16 cellular contexts compared by ENCODE assay signal in the genomic region with DNA sequence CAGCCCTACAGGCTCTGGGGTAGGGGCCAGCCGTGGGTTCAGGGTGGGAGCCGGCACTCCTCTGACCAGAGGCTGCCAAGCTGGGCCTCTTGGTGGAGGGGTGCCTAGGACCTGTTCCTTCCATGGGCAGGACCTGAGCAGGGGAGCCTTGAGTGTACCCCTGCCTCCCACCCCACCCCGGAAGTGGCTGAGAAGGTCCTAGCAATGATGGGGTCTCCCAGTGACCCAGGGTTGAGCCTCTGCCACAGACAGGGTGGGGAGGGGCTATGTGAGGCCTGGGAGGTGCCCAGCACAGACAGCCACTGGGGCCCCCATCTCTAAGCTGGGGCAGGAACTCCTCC. TPM values are rescaled to one million over a fixed set of nuclear protein-coding genes. Genes with fewer than 3 reads are reported as not detected.
DNase-seq lines count a peak whose midpoint lies in the region; ATAC-seq, FAIRE-seq and TF ChIP-seq lines count a peak whose summit lies in the region.
"Had no signal": no experiment of that assay in that cellular context is flagged by ENCODE, and none has a peak within 500 bp of the region (broad histone marks: within the 10 kb centered on the region; RNA-seq: fewer than 3 reads in every experiment).

No MANE protein-coding gene starts in this region.

- dilution Hi-C loops in mammary epithelial cell (cut with HindIII; ENCODE audit: low sequenced_read_pairs) = no loop called here

- BruUV-seq in mammary epithelial cell (replicated peaks; lab: Mats Ljungman, UMichigan) = no TSS peak

- H2AFZ ChIP-seq in mammary epithelial cell (ENCODE audit: low read depth, low read length) = no peak overlapping the region

- no peak overlapping the region for H3K9ac ChIP-seq in mammary epithelial cell (ENCODE audit: insufficient read depth, low read length)

- ATAC-seq in gastroesophageal sphincter (no peak), upper lobe of left lung (ENCODE audit: low FRiP score in 2 of 2) (peak in 1 of 2 donors; percentile 2)
- ATAC-seq: HCT116 had no signal

- H3K4me1 ChIP-seq in breast epithelium = peaks cover 36 to 60% of the 10 kb centered on the region in 2 donors
- peaks cover 50% of the 10 kb centered on the region for H3K4me1 ChIP-seq in mammary epithelial cell (ENCODE audit: insufficient read depth, low read length)
- H3K4me1 ChIP-seq in gastroesophageal sphincter = peaks cover 16 to 100% (median 87%) of the 10 kb centered on the region in 3 donors
- H3K4me1 ChIP-seq in prostate gland (replicated peaks) = peaks cover 28% of the 10 kb centered on the region
- H3K4me1 ChIP-seq in upper lobe of left lung = peaks cover 90 to 99% (median 96%) of the 10 kb centered on the region in 4 donors

- H4K20me1 ChIP-seq in mammary epithelial cell (ENCODE audit: insufficient read depth, low read length) = no peaks in the 10 kb centered on the region

- no peaks in the 10 kb centered on the region for H3K79me2 ChIP-seq in mammary epithelial cell (ENCODE audit: insufficient read depth, low read length)

- WGBS in mammary epithelial cell (ENCODE audit: low coverage, missing lambda C conversion rate) = 86% methylated on average over 1 of the region's 3 CpGs
- WGBS in gastroesophageal sphincter (ENCODE audit: low coverage in 1 of 2), 2 donors = no CpG with 5 or more reads among the region's 3 CpGs
- WGBS in prostate gland = 54% methylated on average over 3 of the region's 3 CpGs
- WGBS in upper lobe of left lung, 2 donors = 70% methylated on average over 3 of the region's 3 CpGs; no CpG with 5 or more reads in 1 of the 2 donors

- no peak for FAIRE-seq in frontal cortex (lab: Jason Lieb, UNC)

- in situ Hi-C loops in mammary epithelial cell (cut with MboI; ENCODE audit: low sequenced_read_pairs in 2 of 2) = no loop called here

- DNase-seq in breast epithelium (ENCODE audit: low spot score in 2 of 2) (no peak), mammary epithelial cell (no peak), prostate gland (ENCODE audit: low spot score) (no peak), upper lobe of left lung (no peak), AG08395 (ENCODE audit: low spot score) (no peak), frontal cortex (ENCODE audit: low spot score in 2 of 2) (no peak), ecto neural progenitor cell (ENCODE audit: low spot score) (no peak)
- DNase-seq: 8988T; activated CD4-positive, alpha-beta T cell treated with anti-CD3 and anti-CD28 coated beads, Interleukin-2, amount 50 U/mL, for 4 hours; COR-L47; NCI-H345; OCI-M1 had no signal

- H3K4me2 ChIP-seq in mammary epithelial cell (ENCODE audit: insufficient read depth, low read depth, low read length) = no peak overlapping the region

- no peak for TF ChIP-seq POLR2A in breast epithelium (IDR thresholded peaks at IDR 0.05)
- TF ChIP-seq POLR2A in gastroesophageal sphincter (IDR thresholded peaks at IDR 0.05) = no peak
- TF ChIP-seq POLR2A in prostate gland (IDR thresholded peaks at IDR 0.05) = no peak
- no peak for TF ChIP-seq POLR2A in upper lobe of left lung (IDR thresholded peaks at IDR 0.05)

- H3K27me3 ChIP-seq in breast epithelium = no peaks in the 10 kb centered on the region
- H3K27me3 ChIP-seq in mammary epithelial cell (ENCODE audit: insufficient read depth, low read length) = no peaks in the 10 kb centered on the region
- H3K27me3 ChIP-seq in gastroesophageal sphincter = no peaks in the 10 kb centered on the region
- H3K27me3 ChIP-seq in prostate gland (replicated peaks; ENCODE audit: insufficient read depth) = no peaks in the 10 kb centered on the region
- H3K27me3 ChIP-seq in upper lobe of left lung = no peaks in the 10 kb centered on the region
- H3K27me3 ChIP-seq: body of pancreas had no signal

- H3K36me3 ChIP-seq in breast epithelium (no peaks in the 10 kb centered on the region), mammary epithelial cell (ENCODE audit: insufficient read depth, low read length) (no peaks in the 10 kb centered on the region), gastroesophageal sphincter (no peaks in the 10 kb centered on the region), prostate gland (no peaks in the 10 kb centered on the region), upper lobe of left lung (no peaks in the 10 kb centered on the region)

- TF ChIP-seq CTCF in breast epithelium (IDR thresholded peaks at IDR 0.05) = no peak
- TF ChIP-seq CTCF in mammary epithelial cell (conservative IDR thresholded peaks at IDR 0.05 in 1 of 2, IDR thresholded peaks at IDR 0.05 in 1 of 2; ENCODE audit: extremely low read depth in 1 of 2, insufficient read depth in 1 of 2, low read depth in 1 of 2, low read length in 2 of 2) = no peak
- TF ChIP-seq CTCF in gastroesophageal sphincter (IDR thresholded peaks at IDR 0.05) = no peak
- no peak for TF ChIP-seq CTCF in prostate gland (IDR thresholded peaks at IDR 0.05)
- no peak for TF ChIP-seq CTCF in upper lobe of left lung (IDR thresholded peaks at IDR 0.05)

- no peaks in the 10 kb centered on the region for H3K9me3 ChIP-seq in breast epithelium
- H3K9me3 ChIP-seq in mammary epithelial cell (replicated peaks; ENCODE audit: insufficient read depth, low read length) = no peaks in the 10 kb centered on the region
- H3K9me3 ChIP-seq in gastroesophageal sphincter = no peaks in the 10 kb centered on the region
- H3K9me3 ChIP-seq in prostate gland = no peaks in the 10 kb centered on the region
- no peaks in the 10 kb centered on the region for H3K9me3 ChIP-seq in upper lobe of left lung
- H3K9me3 ChIP-seq: body of pancreas had no signal

- TF ChIP-seq EP300 in gastroesophageal sphincter (IDR thresholded peaks at IDR 0.05) = no peak
- no peak for TF ChIP-seq EP300 in upper lobe of left lung (IDR thresholded peaks at IDR 0.05)

- CTCF ChIA-PET in mammary epithelial cell (lab: Charles Lee; ENCODE audit: low non-redundant PET) = no interaction called here

- H3K27ac ChIP-seq in breast epithelium (peak overlapping the region; percentile 93 to 96), mammary epithelial cell (ENCODE audit: insufficient read depth, low read depth, low read length) (no peak overlapping the region), gastroesophageal sphincter (peak overlapping the region; percentile 95 to 98 (median 97)), prostate gland (peak overlapping the region; percentile 72 to 92), upper lobe of left lung (peak overlapping the region; percentile 85 to 93 (median 91))

- intact Hi-C loops in breast epithelium (cut with DNase I; ENCODE audit: low total_unique reads) = no loop called here
- intact Hi-C loops in mammary epithelial cell (cut with micrococcal nuclease) = no loop called here
- intact Hi-C loops in prostate gland (cut with DNase I) = no loop called here

- H3K4me3 ChIP-seq in breast epithelium (no peak overlapping the region), mammary epithelial cell (replicated peaks in 1 of 3; ENCODE audit: insufficient read depth in 1 of 3, low read depth in 2 of 3, low read length in 3 of 3) (no peak overlapping the region), gastroesophageal sphincter (no peak overlapping the region), prostate gland (no peak overlapping the region), upper lobe of left lung (no peak overlapping the region)
- H3K4me3 ChIP-seq: body of pancreas had no signal

RNA-seq across cellular contexts. Expression of a gene that starts 6.2 kb away (rescaled TPM):
- total RNA-seq in breast epithelium (10 to 100 TPM in 2 of 3 donors, 1 to 10 TPM in 1; 9.4 to 28.8 (median 22.8) TPM), mammary epithelial cell (10 to 100 TPM; 25.8 to 42.9 TPM), gastroesophageal sphincter (100 to 1,000 TPM in 1 of 4 donors, 10 to 100 TPM in 3; 70.9 to 234 (median 85.9) TPM), prostate gland (10 to 100 TPM; 42.4 to 92.4 TPM), upper lobe of left lung (100 to 1,000 TPM in 1 of 6 donors, 10 to 100 TPM in 5; 40.7 to 202 (median 72.4) TPM), frontal cortex (25.7 TPM)
- 46.7 TPM for polyA plus RNA-seq in mammary epithelial cell
- 28.8 TPM for polyA minus RNA-seq in mammary epithelial cell

RNA-seq across cellular contexts. Expression of a gene that starts 45.7 kb away (rescaled TPM):
- total RNA-seq in breast epithelium (10 to 100 TPM in 1 of 3 donors, 1 to 10 TPM in 1, under 1 TPM in 1; 0.64 to 37.9 (median 7.5) TPM), mammary epithelial cell (10 to 100 TPM in 1 of 2 donors, under 1 TPM in 1; 0.49 to 42.7 TPM), gastroesophageal sphincter (1 to 10 TPM; 1.6 to 4.1 (median 2.8) TPM), prostate gland (10 to 100 TPM in 1 of 2 donors, 1 to 10 TPM in 1; 2.9 to 16.6 TPM), upper lobe of left lung (10 to 100 TPM in 5 of 6 donors, 1 to 10 TPM in 1; 3.0 to 32.1 (median 14.8) TPM), frontal cortex (1.6 TPM)
- 0.84 TPM for polyA plus RNA-seq in mammary epithelial cell
- polyA minus RNA-seq in mammary epithelial cell = 2.3 TPM
- total RNA-seq: activated T-helper 1 cell treated with anti-CD3 and anti-CD28 coated beads, Interleukin-12 subunit alpha, Interleukin-12 subunit beta, Interleukin-2, Interleukin-4 antibody, amounts not matched to agents 30 ng/mL and 10 ng/mL and 1 ng/mL, durations not matched to agents 14 hours and 24 hours and 36 hours had no signal
